ENCODE assay signal across 8 cellular contexts in the genomic region with DNA sequence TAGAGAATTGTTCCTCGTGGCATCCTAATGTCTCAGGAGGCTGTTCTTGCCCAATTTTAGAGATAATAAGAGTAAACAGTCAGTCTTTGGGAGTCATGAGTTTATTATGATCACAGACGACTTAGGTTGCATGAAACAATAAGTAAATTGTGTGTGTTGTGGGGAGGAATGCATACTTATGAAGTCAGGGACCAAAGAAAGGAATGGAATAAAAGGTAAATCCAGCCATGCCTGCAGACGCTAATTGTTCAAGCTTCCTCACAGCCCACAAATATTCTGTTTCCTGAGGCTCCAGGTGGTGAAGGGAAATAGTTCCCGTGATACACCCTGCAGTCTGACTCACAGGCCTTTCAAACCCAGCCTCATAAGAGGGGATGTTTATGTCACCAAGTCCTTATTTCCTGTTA. TPM values are rescaled to one million over a fixed set of nuclear protein-coding genes. Genes with fewer than 3 reads are reported as not detected.
DNase-seq lines count a peak whose midpoint lies in the region; ATAC-seq and TF ChIP-seq lines count a peak whose summit lies in the region.

No MANE protein-coding gene starts in this region.

- ATAC-seq in left lung, result peak; percentile 33
- no peak for ATAC-seq in HG02588 (IDR thresholded peaks at IDR 0.05; ENCODE audit: unreplicated experiment)
- no peak for ATAC-seq in GM21381 (IDR thresholded peaks at IDR 0.05; ENCODE audit: unreplicated experiment)

- no peak for TF ChIP-seq CTCF in LNCaP clone FGC (IDR thresholded peaks at IDR 0.05; ENCODE audit: control insufficient read depth, extremely low read depth, insufficient read depth)
- no peak for TF ChIP-seq CTCF in left lung (IDR thresholded peaks at IDR 0.05)
- TF ChIP-seq CTCF in vagina (IDR thresholded peaks at IDR 0.05), result no peak

- H3K27me3 ChIP-seq in left lung (peaks cover 0 to 46% of the 10 kb centered on the region in 2 donors), vagina (no peaks in the 10 kb centered on the region)

- H3K4me1 ChIP-seq in left lung (peaks cover 0 to 9% of the 10 kb centered on the region in 2 donors), vagina (peaks cover 16% of the 10 kb centered on the region)

- intact Hi-C loops in left lung (cut with DNase I) (no loop called here), vagina (cut with DNase I) (no loop called here)

- DNase-seq in DMS153 (lab: John Stamatoyannopoulos, UW) (peak; percentile 32), LNCaP clone FGC (ENCODE audit: low read depth) (no peak), left lung (no peak), GOT3 (lab: John Stamatoyannopoulos, UW) (no peak), vagina (ENCODE audit: extremely low spot score in 2 of 2) (no peak)

- no peak for TF ChIP-seq POLR2A in vagina (IDR thresholded peaks at IDR 0.05)

- H3K9me3 ChIP-seq in left lung (no peaks in the 10 kb centered on the region), vagina (no peaks in the 10 kb centered on the region)

- no peaks in the 10 kb centered on the region for H3K36me3 ChIP-seq in left lung
- no peaks in the 10 kb centered on the region for H3K36me3 ChIP-seq in vagina

- peak overlapping the region; percentile 53; the same call in 1 of the 2 replicates for H3K4me3 ChIP-seq in LNCaP clone FGC (ENCODE audit: low read depth, low read length)
- H3K4me3 ChIP-seq in left lung, result no peak overlapping the region
- H3K4me3 ChIP-seq in vagina, result no peak overlapping the region

- peak overlapping the region; percentile 94 for H3K27ac ChIP-seq in angular gyrus (ENCODE audit: low read depth, low read length)
- H3K27ac ChIP-seq in left lung, result no peak overlapping the region
- H3K27ac ChIP-seq in vagina, result no peak overlapping the region

RNA-seq across cellular contexts. Expression of gene EPHX4, which starts 0.9 kb away (rescaled TPM):
- 1 to 10 TPM in 1 of 2 donors, under 1 TPM in 1; 0.86 to 1.6 TPM for total RNA-seq in left lung
- total RNA-seq in vagina, result not detected

RNA-seq across cellular contexts. Expression of gene SETSIP, which starts 44.5 kb away (rescaled TPM):
- total RNA-seq in left lung (not detected), vagina (not detected)

RNA-seq across cellular contexts. Expression of gene BTBD8, which starts 49.4 kb away (rescaled TPM):
- 1 to 10 TPM; 2.1 to 4.8 TPM for total RNA-seq in left lung
- total RNA-seq in vagina, result 6.1 TPM
